Comparison of ENCODE assay signal across 7 cellular contexts in genomic region chr1:167159782-167160181, GRCh38.
"Had no signal": no experiment of that assay in that cellular context is flagged by ENCODE, and none has a peak within 500 bp of the region (broad histone marks: within the 10 kb centered on the region; RNA-seq: fewer than 3 reads in every experiment).

No MANE protein-coding gene starts in this region.

- H3K4me2 ChIP-seq: GM23338 had no signal

- H3K4me3 ChIP-seq: GM23338, HAP-1 had no signal

- H3K27ac ChIP-seq: HL-60 had no signal

- H3K9me3 ChIP-seq: HAP-1 had no signal

- ATAC-seq: GM23338, HepG2 had no signal

- H3K36me3 ChIP-seq: HAP-1 had no signal

- H2AFZ ChIP-seq: GM23338 had no signal

- FAIRE-seq: HepG2 had no signal

- DNase-seq: H7, HFFc6, KG1 had no signal
